In the genomic region with DNA sequence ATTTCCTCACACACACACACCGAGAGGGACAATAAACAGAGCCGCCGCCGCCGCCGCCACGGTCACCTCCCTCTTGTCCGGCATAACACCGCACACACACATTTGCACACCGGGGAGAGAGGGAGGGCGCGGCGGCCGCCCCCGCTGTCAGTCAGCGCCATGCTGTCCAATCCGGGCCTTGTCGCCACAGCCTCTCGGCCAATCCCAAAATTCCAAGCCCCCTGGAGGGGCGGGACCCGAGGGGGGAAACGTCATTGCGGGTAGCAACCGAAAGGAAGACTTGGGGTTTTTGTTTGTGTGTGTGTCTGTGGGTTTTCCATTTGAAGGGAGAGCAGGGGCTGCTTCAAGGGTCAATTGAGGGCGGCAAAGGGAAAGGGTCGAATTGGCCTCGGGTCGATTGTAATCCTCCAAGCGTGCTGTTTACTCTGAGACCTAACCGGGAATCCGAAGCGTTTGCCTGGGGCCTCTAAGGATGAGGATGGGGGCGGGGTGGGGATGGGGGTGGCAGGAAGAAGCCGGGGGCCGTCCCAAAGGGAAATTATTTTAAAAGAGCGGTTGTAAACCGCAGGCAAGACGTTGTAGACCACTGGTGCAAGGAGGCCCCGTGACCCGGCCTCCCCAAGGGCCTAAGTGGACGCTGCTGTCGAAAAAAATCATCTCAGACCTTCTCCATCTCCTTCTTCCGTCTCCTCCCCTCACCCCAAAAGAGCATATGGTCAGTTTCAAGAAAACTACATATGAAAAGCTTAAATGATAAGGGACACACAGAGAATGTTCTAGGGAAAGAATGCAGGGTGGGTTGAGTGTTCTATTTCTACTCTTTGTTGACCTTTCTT, we compare ENCODE assay signal across 1 cellular context.
TF ChIP-seq lines count a peak whose summit lies in the region.

A gene with protein sequence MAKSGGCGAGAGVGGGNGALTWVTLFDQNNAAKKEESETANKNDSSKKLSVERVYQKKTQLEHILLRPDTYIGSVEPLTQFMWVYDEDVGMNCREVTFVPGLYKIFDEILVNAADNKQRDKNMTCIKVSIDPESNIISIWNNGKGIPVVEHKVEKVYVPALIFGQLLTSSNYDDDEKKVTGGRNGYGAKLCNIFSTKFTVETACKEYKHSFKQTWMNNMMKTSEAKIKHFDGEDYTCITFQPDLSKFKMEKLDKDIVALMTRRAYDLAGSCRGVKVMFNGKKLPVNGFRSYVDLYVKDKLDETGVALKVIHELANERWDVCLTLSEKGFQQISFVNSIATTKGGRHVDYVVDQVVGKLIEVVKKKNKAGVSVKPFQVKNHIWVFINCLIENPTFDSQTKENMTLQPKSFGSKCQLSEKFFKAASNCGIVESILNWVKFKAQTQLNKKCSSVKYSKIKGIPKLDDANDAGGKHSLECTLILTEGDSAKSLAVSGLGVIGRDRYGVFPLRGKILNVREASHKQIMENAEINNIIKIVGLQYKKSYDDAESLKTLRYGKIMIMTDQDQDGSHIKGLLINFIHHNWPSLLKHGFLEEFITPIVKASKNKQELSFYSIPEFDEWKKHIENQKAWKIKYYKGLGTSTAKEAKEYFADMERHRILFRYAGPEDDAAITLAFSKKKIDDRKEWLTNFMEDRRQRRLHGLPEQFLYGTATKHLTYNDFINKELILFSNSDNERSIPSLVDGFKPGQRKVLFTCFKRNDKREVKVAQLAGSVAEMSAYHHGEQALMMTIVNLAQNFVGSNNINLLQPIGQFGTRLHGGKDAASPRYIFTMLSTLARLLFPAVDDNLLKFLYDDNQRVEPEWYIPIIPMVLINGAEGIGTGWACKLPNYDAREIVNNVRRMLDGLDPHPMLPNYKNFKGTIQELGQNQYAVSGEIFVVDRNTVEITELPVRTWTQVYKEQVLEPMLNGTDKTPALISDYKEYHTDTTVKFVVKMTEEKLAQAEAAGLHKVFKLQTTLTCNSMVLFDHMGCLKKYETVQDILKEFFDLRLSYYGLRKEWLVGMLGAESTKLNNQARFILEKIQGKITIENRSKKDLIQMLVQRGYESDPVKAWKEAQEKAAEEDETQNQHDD (N-terminal part only) (minus strand): TSS at position 98 of the 836 bp plus-strand sequence. CDS start 610 bp downstream, outside the sequence.

TF ChIP-seq in K562, 482 proteins besides CTCF, POLR2A, EP300 and RAD21 (continued from another document and continues in another):
- TF ChIP-seq, protein P1, sequence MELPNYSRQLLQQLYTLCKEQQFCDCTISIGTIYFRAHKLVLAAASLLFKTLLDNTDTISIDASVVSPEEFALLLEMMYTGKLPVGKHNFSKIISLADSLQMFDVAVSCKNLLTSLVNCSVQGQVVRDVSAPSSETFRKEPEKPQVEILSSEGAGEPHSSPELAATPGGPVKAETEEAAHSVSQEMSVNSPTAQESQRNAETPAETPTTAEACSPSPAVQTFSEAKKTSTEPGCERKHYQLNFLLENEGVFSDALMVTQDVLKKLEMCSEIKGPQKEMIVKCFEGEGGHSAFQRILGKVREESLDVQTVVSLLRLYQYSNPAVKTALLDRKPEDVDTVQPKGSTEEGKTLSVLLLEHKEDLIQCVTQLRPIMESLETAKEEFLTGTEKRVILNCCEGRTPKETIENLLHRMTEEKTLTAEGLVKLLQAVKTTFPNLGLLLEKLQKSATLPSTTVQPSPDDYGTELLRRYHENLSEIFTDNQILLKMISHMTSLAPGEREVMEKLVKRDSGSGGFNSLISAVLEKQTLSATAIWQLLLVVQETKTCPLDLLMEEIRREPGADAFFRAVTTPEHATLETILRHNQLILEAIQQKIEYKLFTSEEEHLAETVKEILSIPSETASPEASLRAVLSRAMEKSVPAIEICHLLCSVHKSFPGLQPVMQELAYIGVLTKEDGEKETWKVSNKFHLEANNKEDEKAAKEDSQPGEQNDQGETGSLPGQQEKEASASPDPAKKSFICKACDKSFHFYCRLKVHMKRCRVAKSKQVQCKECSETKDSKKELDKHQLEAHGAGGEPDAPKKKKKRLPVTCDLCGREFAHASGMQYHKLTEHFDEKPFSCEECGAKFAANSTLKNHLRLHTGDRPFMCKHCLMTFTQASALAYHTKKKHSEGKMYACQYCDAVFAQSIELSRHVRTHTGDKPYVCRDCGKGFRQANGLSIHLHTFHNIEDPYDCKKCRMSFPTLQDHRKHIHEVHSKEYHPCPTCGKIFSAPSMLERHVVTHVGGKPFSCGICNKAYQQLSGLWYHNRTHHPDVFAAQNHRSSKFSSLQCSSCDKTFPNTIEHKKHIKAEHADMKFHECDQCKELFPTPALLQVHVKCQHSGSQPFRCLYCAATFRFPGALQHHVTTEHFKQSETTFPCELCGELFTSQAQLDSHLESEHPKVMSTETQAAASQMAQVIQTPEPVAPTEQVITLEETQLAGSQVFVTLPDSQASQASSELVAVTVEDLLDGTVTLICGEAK (IDR thresholded peaks at IDR 0.05), result 0 out of 2 replicates have a peak, but pooled peaks have one; percentile 31
- TF ChIP-seq, protein P1 (CRISPR knock-in tag; IDR thresholded peaks at IDR 0.05), result no peak
- TF ChIP-seq PRMT5 (CRISPR knock-in tag; IDR thresholded peaks at IDR 0.05), result no peak
- TF ChIP-seq CXXC5 (CRISPR knock-in tag; IDR thresholded peaks at IDR 0.05), result peak; percentile 55
- TF ChIP-seq, protein P2, sequence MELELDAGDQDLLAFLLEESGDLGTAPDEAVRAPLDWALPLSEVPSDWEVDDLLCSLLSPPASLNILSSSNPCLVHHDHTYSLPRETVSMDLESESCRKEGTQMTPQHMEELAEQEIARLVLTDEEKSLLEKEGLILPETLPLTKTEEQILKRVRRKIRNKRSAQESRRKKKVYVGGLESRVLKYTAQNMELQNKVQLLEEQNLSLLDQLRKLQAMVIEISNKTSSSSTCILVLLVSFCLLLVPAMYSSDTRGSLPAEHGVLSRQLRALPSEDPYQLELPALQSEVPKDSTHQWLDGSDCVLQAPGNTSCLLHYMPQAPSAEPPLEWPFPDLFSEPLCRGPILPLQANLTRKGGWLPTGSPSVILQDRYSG (tag; conservative IDR thresholded peaks at IDR 0.05; ENCODE audit: low read depth), result no peak
- no peak for TF ChIP-seq ZNF354B (CRISPR knock-in tag; IDR thresholded peaks at IDR 0.05)
- TF ChIP-seq PURB (CRISPR knock-in tag; IDR thresholded peaks at IDR 0.05; ENCODE audit: low read depth), result no peak
- TF ChIP-seq FOXA1 (IDR thresholded peaks at IDR 0.05; ENCODE audit: borderline replicate concordance), result no peak
- TF ChIP-seq KLF1 (tag; IDR thresholded peaks at IDR 0.05), result no peak
- no peak for TF ChIP-seq RUNX1 (IDR thresholded peaks at IDR 0.05; ENCODE audit: low read depth)
- TF ChIP-seq, protein P3, sequence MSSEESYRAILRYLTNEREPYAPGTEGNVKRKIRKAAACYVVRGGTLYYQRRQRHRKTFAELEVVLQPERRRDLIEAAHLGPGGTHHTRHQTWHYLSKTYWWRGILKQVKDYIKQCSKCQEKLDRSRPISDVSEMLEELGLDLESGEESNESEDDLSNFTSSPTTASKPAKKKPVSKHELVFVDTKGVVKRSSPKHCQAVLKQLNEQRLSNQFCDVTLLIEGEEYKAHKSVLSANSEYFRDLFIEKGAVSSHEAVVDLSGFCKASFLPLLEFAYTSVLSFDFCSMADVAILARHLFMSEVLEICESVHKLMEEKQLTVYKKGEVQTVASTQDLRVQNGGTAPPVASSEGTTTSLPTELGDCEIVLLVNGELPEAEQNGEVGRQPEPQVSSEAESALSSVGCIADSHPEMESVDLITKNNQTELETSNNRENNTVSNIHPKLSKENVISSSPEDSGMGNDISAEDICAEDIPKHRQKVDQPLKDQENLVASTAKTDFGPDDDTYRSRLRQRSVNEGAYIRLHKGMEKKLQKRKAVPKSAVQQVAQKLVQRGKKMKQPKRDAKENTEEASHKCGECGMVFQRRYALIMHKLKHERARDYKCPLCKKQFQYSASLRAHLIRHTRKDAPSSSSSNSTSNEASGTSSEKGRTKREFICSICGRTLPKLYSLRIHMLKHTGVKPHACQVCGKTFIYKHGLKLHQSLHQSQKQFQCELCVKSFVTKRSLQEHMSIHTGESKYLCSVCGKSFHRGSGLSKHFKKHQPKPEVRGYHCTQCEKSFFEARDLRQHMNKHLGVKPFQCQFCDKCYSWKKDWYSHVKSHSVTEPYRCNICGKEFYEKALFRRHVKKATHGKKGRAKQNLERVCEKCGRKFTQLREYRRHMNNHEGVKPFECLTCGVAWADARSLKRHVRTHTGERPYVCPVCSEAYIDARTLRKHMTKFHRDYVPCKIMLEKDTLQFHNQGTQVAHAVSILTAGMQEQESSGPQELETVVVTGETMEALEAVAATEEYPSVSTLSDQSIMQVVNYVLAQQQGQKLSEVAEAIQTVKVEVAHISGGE (CRISPR knock-in tag; IDR thresholded peaks at IDR 0.05), result peak in 1 of 3 experiments; percentile 15; a peak in 1 of 6 replicates
- no peak for TF ChIP-seq SIX5 (IDR thresholded peaks at IDR 0.05; ENCODE audit: borderline replicate concordance in 1 of 2, insufficient read depth in 1 of 2, low read depth in 1 of 2, low read length in 2 of 2)
- TF ChIP-seq CTBP1 (IDR thresholded peaks at IDR 0.05; ENCODE audit: borderline replicate concordance), result no peak
- no peak for TF ChIP-seq BDP1 (IDR thresholded peaks at IDR 0.05; ENCODE audit: insufficient read depth, insufficient read length)
- no peak for TF ChIP-seq ZBED1 (IDR thresholded peaks at IDR 0.05)
- TF ChIP-seq U2AF2 (optimal IDR thresholded peaks at IDR 0.05; ENCODE audit: low read depth, low read length), result no peak
- no peak for TF ChIP-seq ZNF224 (CRISPR knock-in tag; IDR thresholded peaks at IDR 0.05)
- TF ChIP-seq TEAD4 (IDR thresholded peaks at IDR 0.05; ENCODE audit: low read length), result peak; percentile 27; the same call in 1 of the 2 replicates
- no peak for TF ChIP-seq TEAD4 (CRISPR knock-in tag; IDR thresholded peaks at IDR 0.05; ENCODE audit: borderline replicate concordance)
- TF ChIP-seq POU5F1 (IDR thresholded peaks at IDR 0.05; ENCODE audit: borderline replicate concordance, low read depth, low read length, partially characterized antibody), result no peak
- TF ChIP-seq ZNF589 (CRISPR knock-in tag; IDR thresholded peaks at IDR 0.05; ENCODE audit: low read depth), result no peak
- TF ChIP-seq FOXK2 (conservative IDR thresholded peaks at IDR 0.05 in 1 of 2, IDR thresholded peaks at IDR 0.05 in 1 of 2; ENCODE audit: low read depth in 2 of 2), result peak; percentile 54 to 78; a peak in 2 of 4 replicates
- TF ChIP-seq, protein P4, sequence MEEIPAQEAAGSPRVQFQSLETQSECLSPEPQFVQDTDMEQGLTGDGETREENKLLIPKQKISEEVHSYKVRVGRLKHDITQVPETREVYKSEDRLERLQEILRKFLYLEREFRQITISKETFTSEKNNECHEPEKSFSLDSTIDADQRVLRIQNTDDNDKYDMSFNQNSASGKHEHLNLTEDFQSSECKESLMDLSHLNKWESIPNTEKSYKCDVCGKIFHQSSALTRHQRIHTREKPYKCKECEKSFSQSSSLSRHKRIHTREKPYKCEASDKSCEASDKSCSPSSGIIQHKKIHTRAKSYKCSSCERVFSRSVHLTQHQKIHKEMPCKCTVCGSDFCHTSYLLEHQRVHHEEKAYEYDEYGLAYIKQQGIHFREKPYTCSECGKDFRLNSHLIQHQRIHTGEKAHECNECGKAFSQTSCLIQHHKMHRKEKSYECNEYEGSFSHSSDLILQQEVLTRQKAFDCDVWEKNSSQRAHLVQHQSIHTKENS (CRISPR knock-in tag; IDR thresholded peaks at IDR 0.05), result no peak
- TF ChIP-seq, protein P5, sequence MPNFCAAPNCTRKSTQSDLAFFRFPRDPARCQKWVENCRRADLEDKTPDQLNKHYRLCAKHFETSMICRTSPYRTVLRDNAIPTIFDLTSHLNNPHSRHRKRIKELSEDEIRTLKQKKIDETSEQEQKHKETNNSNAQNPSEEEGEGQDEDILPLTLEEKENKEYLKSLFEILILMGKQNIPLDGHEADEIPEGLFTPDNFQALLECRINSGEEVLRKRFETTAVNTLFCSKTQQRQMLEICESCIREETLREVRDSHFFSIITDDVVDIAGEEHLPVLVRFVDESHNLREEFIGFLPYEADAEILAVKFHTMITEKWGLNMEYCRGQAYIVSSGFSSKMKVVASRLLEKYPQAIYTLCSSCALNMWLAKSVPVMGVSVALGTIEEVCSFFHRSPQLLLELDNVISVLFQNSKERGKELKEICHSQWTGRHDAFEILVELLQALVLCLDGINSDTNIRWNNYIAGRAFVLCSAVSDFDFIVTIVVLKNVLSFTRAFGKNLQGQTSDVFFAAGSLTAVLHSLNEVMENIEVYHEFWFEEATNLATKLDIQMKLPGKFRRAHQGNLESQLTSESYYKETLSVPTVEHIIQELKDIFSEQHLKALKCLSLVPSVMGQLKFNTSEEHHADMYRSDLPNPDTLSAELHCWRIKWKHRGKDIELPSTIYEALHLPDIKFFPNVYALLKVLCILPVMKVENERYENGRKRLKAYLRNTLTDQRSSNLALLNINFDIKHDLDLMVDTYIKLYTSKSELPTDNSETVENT (CRISPR knock-in tag; IDR thresholded peaks at IDR 0.05), result no peak; the same call in 1 of the 2 replicates
- no peak for TF ChIP-seq ZNF239 (CRISPR knock-in tag; IDR thresholded peaks at IDR 0.05)
- TF ChIP-seq ZNF561 (CRISPR knock-in tag; conservative IDR thresholded peaks at IDR 0.05), result no peak
- TF ChIP-seq, protein P6, sequence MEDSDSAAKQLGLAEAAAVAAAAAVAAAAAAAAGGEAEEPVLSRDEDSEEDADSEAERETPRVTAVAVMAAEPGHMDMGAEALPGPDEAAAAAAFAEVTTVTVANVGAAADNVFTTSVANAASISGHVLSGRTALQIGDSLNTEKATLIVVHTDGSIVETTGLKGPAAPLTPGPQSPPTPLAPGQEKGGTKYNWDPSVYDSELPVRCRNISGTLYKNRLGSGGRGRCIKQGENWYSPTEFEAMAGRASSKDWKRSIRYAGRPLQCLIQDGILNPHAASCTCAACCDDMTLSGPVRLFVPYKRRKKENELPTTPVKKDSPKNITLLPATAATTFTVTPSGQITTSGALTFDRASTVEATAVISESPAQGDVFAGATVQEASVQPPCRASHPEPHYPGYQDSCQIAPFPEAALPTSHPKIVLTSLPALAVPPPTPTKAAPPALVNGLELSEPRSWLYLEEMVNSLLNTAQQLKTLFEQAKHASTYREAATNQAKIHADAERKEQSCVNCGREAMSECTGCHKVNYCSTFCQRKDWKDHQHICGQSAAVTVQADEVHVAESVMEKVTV (CRISPR knock-in tag; IDR thresholded peaks at IDR 0.05), result no peak
- no peak for TF ChIP-seq ZNF253 (CRISPR knock-in tag; conservative IDR thresholded peaks at IDR 0.05)
- TF ChIP-seq CHD1 (IDR thresholded peaks at IDR 0.05; ENCODE audit: low read length), result no peak
